In the genomic region with DNA sequence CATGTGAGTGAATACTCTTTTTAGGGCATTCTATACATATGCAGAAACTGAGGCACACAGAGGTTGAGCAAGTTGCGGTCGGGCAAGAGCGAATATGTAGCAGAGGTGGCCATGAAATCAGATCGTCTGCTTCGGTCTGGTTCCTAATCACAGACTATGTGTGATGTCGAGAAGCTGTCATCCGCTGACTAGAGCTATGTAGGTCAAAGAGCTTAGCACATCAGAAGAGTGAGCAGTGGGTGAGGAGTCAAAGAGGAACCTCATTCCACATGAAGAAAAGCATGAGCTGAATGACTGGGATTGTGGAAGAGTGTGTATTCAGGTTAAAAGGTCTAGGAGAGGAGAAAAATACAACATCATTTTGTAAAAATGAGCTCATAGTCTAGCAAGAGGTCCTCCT, we compare ENCODE assay signal across 13 cellular contexts. TPM values are rescaled to one million over a fixed set of nuclear protein-coding genes. Genes with fewer than 3 reads are reported as not detected.
A peak's percentile ranks its signal among the peaks of the same experiment; 100 is the strongest.
DNase-seq lines count a peak whose midpoint lies in the region; ATAC-seq and TF ChIP-seq lines count a peak whose summit lies in the region.
"Had no signal": no experiment of that assay in that cellular context is flagged by ENCODE, and none has a peak within 500 bp of the region (broad histone marks: within the 10 kb centered on the region; RNA-seq: fewer than 3 reads in every experiment).

No MANE protein-coding gene starts in this region.

- peak in 1 of 4 experiments; percentile 33 for ATAC-seq in T-cell (replicated peaks in 1 of 4)
- ATAC-seq in psoas muscle, result peak; percentile 79 to 87 (median 82)

- H3K4me3 Mint-ChIP-seq in T-cell, result peak overlapping the region; percentile 3 to 59 (median 37)
- H3K4me3 Mint-ChIP-seq: activated B cell treated with CpG ODN at 0.5 μM for 24 hours; activated naive CD4-positive, alpha-beta T cell treated with anti-CD3 and anti-CD28 coated beads for 36 hours; neural crest cell had no signal

- H3K4me1 Mint-ChIP-seq in T-cell, result peaks cover 61 to 98% (median 82%) of the 10 kb centered on the region in 3 donors

- H3K27ac Mint-ChIP-seq in T-cell, result peak overlapping the region; percentile 74 to 90
- H3K27ac Mint-ChIP-seq: activated B cell treated with CpG ODN at 0.5 μM for 24 hours; activated naive CD4-positive, alpha-beta T cell treated with anti-CD3 and anti-CD28 coated beads for 36 hours had no signal

- peaks cover 4% of the 10 kb centered on the region for H3K36me3 Mint-ChIP-seq in T-cell

- intact Hi-C loops in esophagus squamous epithelium (cut with DNase I), result no loop called here
- intact Hi-C loops in psoas muscle (cut with DNase I), result no loop called here
- intact Hi-C loops in uterus (cut with DNase I; ENCODE audit: low total_unique reads), result no loop called here

- H3K27ac ChIP-seq in esophagus squamous epithelium, result peak overlapping the region in 3 of 4 donors; percentile 66 to 84 (median 77)
- H3K27ac ChIP-seq in psoas muscle, result peak overlapping the region; percentile 67
- no peak overlapping the region for H3K27ac ChIP-seq in uterus

- CTCF ChIA-PET in T-cell (lab: Charles Lee), result interaction anchor here (0.5 to 4.0 kb wide), 4 partner anchors 13 to 22 kb away, joined by 5 to 25 read pairs (median 12); partner anchors contain the start of gene GAB3 (in 1 of the 2)

- H3K27me3 ChIP-seq in esophagus squamous epithelium (no peaks in the 10 kb centered on the region), psoas muscle (ENCODE audit: insufficient read depth in 3 of 3, low read length in 2 of 3) (no peaks in the 10 kb centered on the region), uterus (no peaks in the 10 kb centered on the region)

- DNase-seq in HCEC 1CT (peak; percentile 56), T-cell (peak in 5 of 34 experiments; percentile 17 to 23 (median 21)), esophagus squamous epithelium (lab: John Stamatoyannopoulos, UW) (no peak), psoas muscle (no peak), NCI-H2227 treated with DMSO at 0.1 percent for 48 hours (lab: John Stamatoyannopoulos, UW) (no peak), D341Med (ENCODE audit: low spot score) (no peak), uterus (no peak), GM10266 (ENCODE audit: extremely low spot score) (no peak)
- DNase-seq: activated B cell treated with CpG ODN at 0.5 μM for 24 hours; activated naive CD4-positive, alpha-beta T cell treated with anti-CD3 and anti-CD28 coated beads for 36 hours; NCI-H2029 treated with DMSO at 0.1 percent for 48 hours; stimulated activated naive CD4-positive, alpha-beta T cell treated with Interleukin-2 at 50 U/mL for 16 hours had no signal

- H3K36me3 ChIP-seq in esophagus squamous epithelium (no peaks in the 10 kb centered on the region), psoas muscle (ENCODE audit: insufficient read depth in 1 of 2, low read depth in 1 of 2) (no peaks in the 10 kb centered on the region), uterus (no peaks in the 10 kb centered on the region)

- H3K9me3 Mint-ChIP-seq in T-cell, result no peaks in the 10 kb centered on the region
- H3K9me3 Mint-ChIP-seq: activated B cell treated with CpG ODN at 0.5 μM for 24 hours; activated naive CD4-positive, alpha-beta T cell treated with anti-CD3 and anti-CD28 coated beads for 36 hours had no signal

- no peak for TF ChIP-seq CTCF in esophagus squamous epithelium (IDR thresholded peaks at IDR 0.05)
- no peak for TF ChIP-seq CTCF in psoas muscle (IDR thresholded peaks at IDR 0.05)
- TF ChIP-seq CTCF in uterus (IDR thresholded peaks at IDR 0.05), result no peak
- TF ChIP-seq CTCF in GM10266 (IDR thresholded peaks at IDR 0.05; ENCODE audit: control insufficient read depth, insufficient read depth, low read depth, missing control alignments), result no peak

- H3K4me1 ChIP-seq in esophagus squamous epithelium, result peaks cover 7 to 98% (median 57%) of the 10 kb centered on the region in 3 donors
- H3K4me1 ChIP-seq in psoas muscle, result peaks cover 58% of the 10 kb centered on the region
- H3K4me1 ChIP-seq in uterus, result peaks cover 0 to 4% of the 10 kb centered on the region in 2 donors

- H3K27me3 Mint-ChIP-seq in T-cell, result peaks cover 0 to 18% of the 10 kb centered on the region in 2 donors
- H3K27me3 Mint-ChIP-seq: activated B cell treated with CpG ODN at 0.5 μM for 24 hours had no signal

- WGBS in esophagus squamous epithelium, 2 donors, result 76 to 92% methylated on average over 7 of the region's 7 CpGs
- 30 to 70% (median 47%) methylated on average over 7 of the region's 7 CpGs for WGBS in psoas muscle, 3 donors

- no peak overlapping the region for H3K4me3 ChIP-seq in esophagus squamous epithelium
- no peak overlapping the region for H3K4me3 ChIP-seq in psoas muscle
- no peak overlapping the region for H3K4me3 ChIP-seq in uterus

- TF ChIP-seq POLR2A in esophagus squamous epithelium (IDR thresholded peaks at IDR 0.05) (no peak), uterus (IDR thresholded peaks at IDR 0.05) (no peak)

- H3K9me3 ChIP-seq in esophagus squamous epithelium (no peaks in the 10 kb centered on the region), psoas muscle (no peaks in the 10 kb centered on the region), uterus (no peaks in the 10 kb centered on the region)

- POLR2A ChIA-PET in T-cell (lab: Charles Lee), result interaction anchor here in 1 of 2 donors (0.5 kb wide), 1 partner anchor 44 kb away, joined by 4 read pairs; no protein-coding TSS in a partner anchor

RNA-seq across cellular contexts. Expression of gene GAB3, which starts 19.0 kb away (rescaled TPM):
- 10 to 100 TPM in 4 of 5 donors, 1 to 10 TPM in 1; 9.1 to 26.2 (median 18.4) TPM for total RNA-seq in T-cell
- 1 to 10 TPM in 3 of 4 donors, under 1 TPM in 1; 0.61 to 4.4 (median 1.8) TPM for total RNA-seq in esophagus squamous epithelium
- total RNA-seq in psoas muscle, result 1 to 10 TPM; 1.0 to 3.4 (median 1.4) TPM
- 1 to 10 TPM in 1 of 3 donors, under 1 TPM in 2; 0.61 to 3.2 (median 0.65) TPM for polyA plus RNA-seq in psoas muscle
- total RNA-seq in uterus, result 10 to 100 TPM in 1 of 4 donors, 1 to 10 TPM in 3; 2.9 to 34.1 (median 7.2) TPM

RNA-seq across cellular contexts. Expression of gene DKC1, which starts 30.8 kb away (rescaled TPM):
- 10 to 100 TPM; 56.5 to 63.2 (median 58.5) TPM for total RNA-seq in T-cell
- 10 to 100 TPM; 41.5 to 86.2 (median 49.5) TPM for total RNA-seq in esophagus squamous epithelium
- total RNA-seq in psoas muscle, result 10 to 100 TPM; 21.2 to 45.5 (median 34.6) TPM
- 10 to 100 TPM; 23.4 to 61.0 (median 38.2) TPM for polyA plus RNA-seq in psoas muscle
- total RNA-seq in uterus, result 10 to 100 TPM in 2 of 4 donors, 1 to 10 TPM in 2; 6.4 to 36.4 (median 19.1) TPM

Comparison
In these comparisons a context has a peak if more than half of its experiments do, and no peak if none do; other contexts are left out.
1. H3K27ac ChIP-seq: peak in esophagus squamous epithelium (3 of 4) and psoas muscle (single experiment); none in uterus (0 of 2).